In genomic region chr11:65499713-65500261, GRCh38 we compare ENCODE assay signal across 8 cellular contexts. TPM values are rescaled to one million over a fixed set of nuclear protein-coding genes. Genes with fewer than 3 reads are reported as not detected.
DNase-seq lines count a peak whose midpoint lies in the region; TF ChIP-seq lines count a peak whose summit lies in the region.

No MANE protein-coding gene starts in this region.

- CTCF ChIA-PET in A673 (lab: Charles Lee), result no interaction called here

- H3K27ac ChIP-seq in A673 (ENCODE audit: low read depth, low read length, poor library complexity, severe bottlenecking), result peak overlapping the region; percentile 100
- peak overlapping the region; percentile 99 for H3K27ac ChIP-seq in HUES48 (ENCODE audit: low read depth, low read length)
- H3K27ac ChIP-seq in mucosa of rectum (ENCODE audit: low read depth in 2 of 2, low read length in 2 of 2), result peak overlapping the region; percentile 100

- H3K4me3 ChIP-seq in A673 (ENCODE audit: low read depth, low read length, poor library complexity, severe bottlenecking) (peak overlapping the region; percentile 85), HUES48 (ENCODE audit: low read depth, low read length) (peak overlapping the region; percentile 92), cardiac fibroblast (replicated peaks in 1 of 2; ENCODE audit: low read depth in 2 of 2, low read length in 2 of 2) (peak overlapping the region; percentile 74 to 93), mucosa of rectum (ENCODE audit: low read length in 2 of 2) (peak overlapping the region; percentile 97 to 100)

- no peaks in the 10 kb centered on the region for H3K27me3 ChIP-seq in A673 (replicated peaks; ENCODE audit: insufficient read depth, low read depth, low read length, poor library complexity)
- H3K27me3 ChIP-seq in HUES48 (ENCODE audit: control insufficient read depth, insufficient read depth, low read length), result no peaks in the 10 kb centered on the region
- no peaks in the 10 kb centered on the region for H3K27me3 ChIP-seq in mucosa of rectum (ENCODE audit: control insufficient read depth in 2 of 2, insufficient read depth in 2 of 2, low read length in 2 of 2)

- H3K4me1 ChIP-seq in A673 (ENCODE audit: insufficient read depth, low read length, poor library complexity, severe bottlenecking), result peaks cover 26% of the 10 kb centered on the region
- peaks cover 23% of the 10 kb centered on the region for H3K4me1 ChIP-seq in HUES48 (ENCODE audit: control insufficient read depth, insufficient read depth, low read length)
- peaks cover 21 to 24% of the 10 kb centered on the region in 2 donors for H3K4me1 ChIP-seq in mucosa of rectum (ENCODE audit: control insufficient read depth in 2 of 2, insufficient read depth in 2 of 2, low read length in 2 of 2)

- peaks cover 52% of the 10 kb centered on the region for H3K36me3 ChIP-seq in A673 (ENCODE audit: insufficient read depth, low read length, poor library complexity, severe bottlenecking)
- peaks cover 50% of the 10 kb centered on the region for H3K36me3 ChIP-seq in HUES48 (ENCODE audit: control insufficient read depth, insufficient read depth, low read length)
- H3K36me3 ChIP-seq in mucosa of rectum (ENCODE audit: control insufficient read depth in 2 of 2, insufficient read depth in 2 of 2, low read length in 2 of 2), result peaks cover 42 to 47% of the 10 kb centered on the region in 2 donors

- POLR2A ChIA-PET in A673 (lab: Charles Lee; ENCODE audit: low non-redundant PET), result interaction anchor here (0.5 to 3.2 kb wide), 19 partner anchors 8 to 643 kb away, joined by 3 to 37 read pairs (median 6); partner anchors contain the start of gene NEAT1

- H3K9ac ChIP-seq in HUES48 (ENCODE audit: low read depth, low read length) (peak overlapping the region; percentile 99), mucosa of rectum (ENCODE audit: low read depth in 1 of 2, low read length in 2 of 2) (peak overlapping the region; percentile 98 to 100)

- H3K9me3 ChIP-seq in A673 (ENCODE audit: low read depth, low read length, poor library complexity, severe bottlenecking) (no peaks in the 10 kb centered on the region), HUES48 (ENCODE audit: control insufficient read depth, insufficient read depth, low read length) (no peaks in the 10 kb centered on the region), mucosa of rectum (ENCODE audit: control insufficient read depth in 2 of 2, low read length in 2 of 2) (peaks cover 0 to 2% of the 10 kb centered on the region in 2 donors)

- intact Hi-C loops in A673 (cut with micrococcal nuclease; ENCODE audit: unreplicated experiment), result no loop called here

- no peak for TF ChIP-seq CTCF in A673 (conservative IDR thresholded peaks at IDR 0.05; ENCODE audit: low read depth, low read length)
- TF ChIP-seq CTCF in cardiac fibroblast (IDR thresholded peaks at IDR 0.05; ENCODE audit: low read depth, low read length), result no peak

- no TSS peak for BruUV-seq in A673 (replicated peaks; lab: Mats Ljungman, UMichigan)

- no peak for DNase-seq in A673 (ENCODE audit: low spot score)
- DNase-seq in cardiac fibroblast (ENCODE audit: low read depth in 2 of 2), result no peak
- no peak for DNase-seq in DMS79 (lab: John Stamatoyannopoulos, UW)
- DNase-seq in hypothalamus (lab: John Stamatoyannopoulos, UW), result no peak
- no peak for DNase-seq in dermis blood vessel endothelial cell
- DNase-seq in iPS-NIHi7 (ENCODE audit: extremely low spot score), result no peak

RNA-seq across cellular contexts. Expression of gene MALAT1, which starts 0.9 kb away (rescaled TPM):
- total RNA-seq in A673 (2021) (4,586 and 4,701 TPM in 2 replicates), dermis blood vessel endothelial cell (2,930 and 8,332 TPM in 2 replicates)

RNA-seq across cellular contexts. Expression of gene SCYL1, which starts 25.1 kb away (rescaled TPM):
- total RNA-seq in A673 (2021) (90.6 and 95.7 TPM in 2 replicates), dermis blood vessel endothelial cell (67.4 and 71.3 TPM in 2 replicates)

RNA-seq across cellular contexts. Expression of gene LTBP3, which starts 58.4 kb away (rescaled TPM):
- 92.1 and 123 TPM in 2 replicates for total RNA-seq in A673 (2021)
- 31.1 and 48.2 TPM in 2 replicates for total RNA-seq in dermis blood vessel endothelial cell
